ENCODE assay signal across 13 cellular contexts in genomic region chr17:31251075-31251474, GRCh38. TPM values are rescaled to one million over a fixed set of nuclear protein-coding genes. Genes with fewer than 3 reads are reported as not detected.
A peak's percentile ranks its signal among the peaks of the same experiment; 100 is the strongest.
DNase-seq lines count a peak whose midpoint lies in the region; ATAC-seq and TF ChIP-seq lines count a peak whose summit lies in the region.
"Had no signal": no experiment of that assay in that cellular context is flagged by ENCODE, and none has a peak within 500 bp of the region (broad histone marks: within the 10 kb centered on the region; RNA-seq: fewer than 3 reads in every experiment).

No MANE protein-coding gene starts in this region.

- no peaks in the 10 kb centered on the region; the same call in 1 of the 2 replicates for H3K79me2 ChIP-seq in GM23248 (ENCODE audit: insufficient read depth)

- no peak overlapping the region for H3K4me3 ChIP-seq in GM23248
- no peak overlapping the region for H3K4me3 ChIP-seq in fibroblast of the aortic adventitia (ENCODE audit: low read depth, low read length)
- H3K4me3 ChIP-seq: skin epidermis had no signal

- no peak overlapping the region; the same call in 1 of the 2 replicates for H3K9ac ChIP-seq in GM23248

- H4K20me1 ChIP-seq in GM23248 (ENCODE audit: insufficient read depth): no peaks in the 10 kb centered on the region

- H3K27ac ChIP-seq in GM23248: peak overlapping the region; percentile 66; the same call in 1 of the 2 replicates
- H3K27ac ChIP-seq in substantia nigra (ENCODE audit: low read depth, low read length, poor library complexity, severe bottlenecking): peak overlapping the region; percentile 26
- H3K27ac ChIP-seq: skin epidermis had no signal

- in situ Hi-C loops in GM23248 (cut with MboI): no loop called here

- no peaks in the 10 kb centered on the region for H3K9me3 ChIP-seq in GM23248 (ENCODE audit: low read depth)

- H3F3A ChIP-seq in GM23248 (ENCODE audit: insufficient read depth): peaks cover 52% of the 10 kb centered on the region

- H3K4me1 ChIP-seq in GM23248 (ENCODE audit: insufficient read depth): peaks cover 47% of the 10 kb centered on the region

- no peak for ATAC-seq in GM19463 (IDR thresholded peaks at IDR 0.05; ENCODE audit: unreplicated experiment)
- ATAC-seq: stimulated activated naive CD8-positive, alpha-beta T cell treated with anti-CD3 and anti-CD28 coated beads, Interleukin-15, amount 100 ng/mL, for 72 hours had no signal

- DNase-seq in GM23248: peak; percentile 25
- DNase-seq in RPMI7951 (ENCODE audit: low read depth): peak; percentile 8
- peak; percentile 34 for DNase-seq in fibroblast of the aortic adventitia (ENCODE audit: low read depth)
- DNase-seq in substantia nigra (lab: John Stamatoyannopoulos, UW): no peak
- no peak for DNase-seq in mesenteric fat pad (ENCODE audit: low spot score)
- DNase-seq in NCI-H2029 treated with DMSO at 0.1 percent for 48 hours (lab: John Stamatoyannopoulos, UW): no peak
- DNase-seq: activated T-cell treated with anti-CD3 and anti-CD28 coated beads, Interleukin-2, amount 50 U/mL, for 24 hours; CD4-positive, CD25-positive, alpha-beta regulatory T cell; NCI-H2107; nucleus accumbens; stimulated activated naive CD8-positive, alpha-beta T cell treated with anti-CD3 and anti-CD28 coated beads, Interleukin-15, amount 100 ng/mL, for 72 hours had no signal

- peaks cover 15% of the 10 kb centered on the region for H3K36me3 ChIP-seq in GM23248 (ENCODE audit: low read depth)

- H3K27me3 ChIP-seq in GM23248 (replicated peaks; ENCODE audit: insufficient read depth): no peaks in the 10 kb centered on the region

- TF ChIP-seq CTCF in fibroblast of the aortic adventitia (IDR thresholded peaks at IDR 0.05; ENCODE audit: insufficient read depth, low read length): no peak

- no peak overlapping the region for H2AFZ ChIP-seq in GM23248

- H3K9me2 ChIP-seq in GM23248 (ENCODE audit: insufficient read depth): no peaks in the 10 kb centered on the region; the same call in 1 of the 2 replicates

- peak overlapping the region; percentile 28 for H3K4me2 ChIP-seq in GM23248 (ENCODE audit: unreplicated experiment)

RNA-seq across cellular contexts. Expression of gene OMG, which starts 46.0 kb away (rescaled TPM):
- total RNA-seq in GM23248 (2014; rRNA removed; shearing (Covaris generic)): not detected in 2 replicates
- 0.25 TPM in 1 of 2 replicates, not detected in the other for polyA plus RNA-seq in GM23248 (2016; fragmentation: Nextera tagmentation; extraction: Ambion mirVana)
- total RNA-seq in RPMI7951 (2014; rRNA removed; shearing (Covaris generic)): not detected in 2 replicates
- total RNA-seq in fibroblast of the aortic adventitia (ENCODE audit: low replicate concordance) (0.63 and 3.9 TPM in 2 replicates), mesenteric fat pad (2.0 TPM)

Comparison
In these comparisons a context has a peak if more than half of its experiments do, and no peak if none do; other contexts are left out.
1. DNase-seq: peak in GM23248 (single experiment), RPMI7951 (single experiment) and fibroblast of the aortic adventitia (single experiment); none in substantia nigra (0 of 49), mesenteric fat pad (single experiment) and NCI-H2029 treated with DMSO at 0.1 percent for 48 hours (single experiment).